Comparison of ENCODE assay signal across 1 cellular context in the genomic region with DNA sequence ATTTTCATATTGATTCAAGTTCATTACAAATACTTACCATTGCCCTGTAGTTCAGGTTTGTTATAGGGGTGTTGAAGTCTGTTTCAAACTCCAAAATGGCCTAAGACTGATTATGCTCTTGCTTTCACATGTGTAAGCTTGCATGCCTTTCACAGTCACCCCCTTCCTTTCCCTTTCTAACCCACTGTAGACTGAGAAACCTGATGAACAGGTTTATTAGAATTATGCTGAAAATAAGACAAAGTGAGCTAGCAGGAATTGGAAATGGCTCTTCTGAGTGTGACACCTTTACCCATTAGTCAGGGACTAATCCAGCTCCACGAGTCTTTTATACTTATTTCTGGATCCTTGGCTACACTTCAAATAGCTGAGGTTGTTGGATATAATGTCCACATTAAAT.
TF ChIP-seq lines count a peak whose summit lies in the region.

No MANE protein-coding gene starts in this region.

TF ChIP-seq in GM23338, 12 proteins besides CTCF, POLR2A, EP300 and RAD21 (continued from another document):
- no peak for TF ChIP-seq REST (IDR thresholded peaks at IDR 0.05; ENCODE audit: unreplicated experiment)
TF ChIP-seq in GM23338: peak in this region for 0.
